18 cellular contexts compared by ENCODE assay signal in genomic region chr1:174324939-174325338, GRCh38.
DNase-seq lines count a peak whose midpoint lies in the region; ATAC-seq, FAIRE-seq and TF ChIP-seq lines count a peak whose summit lies in the region.
"Had no signal": no experiment of that assay in that cellular context is flagged by ENCODE, and none has a peak within 500 bp of the region (broad histone marks: within the 10 kb centered on the region; RNA-seq: fewer than 3 reads in every experiment).

No MANE protein-coding gene starts in this region.

- POLR2A ChIA-PET in activated CD4-positive, alpha-beta memory T cell treated with anti-CD3 and anti-CD28 coated beads, Interleukin-2, amount 10 ng/mL, durations not matched to agents 7 days and 5 days (lab: Charles Lee) = no interaction called here

- no peaks in the 10 kb centered on the region for H3K27me3 ChIP-seq in bronchial epithelial cell (ENCODE audit: control insufficient read depth, insufficient read depth, low read length)

- H3K27me3 Mint-ChIP-seq in activated T-cell treated with anti-CD3 and anti-CD28 coated beads, Interleukin-2, amount 50 U/mL, for 72 hours (ENCODE audit: low read depth) = no peaks in the 10 kb centered on the region
- H3K27me3 Mint-ChIP-seq in activated T-cell treated with anti-CD3 and anti-CD28 coated beads, Interleukin-2, amount 50 U/mL, for 24 hours = no peaks in the 10 kb centered on the region
- H3K27me3 Mint-ChIP-seq in activated CD4-positive, alpha-beta memory T cell treated with anti-CD3 and anti-CD28 coated beads, Interleukin-2, amount 10 ng/mL, durations not matched to agents 7 days and 5 days = no peaks in the 10 kb centered on the region
- H3K27me3 Mint-ChIP-seq: CD4-positive, alpha-beta T cell had no signal

- H3K36me3 ChIP-seq in bronchial epithelial cell (ENCODE audit: control insufficient read depth, insufficient read depth, low read length) = peaks cover 4% of the 10 kb centered on the region

- no peak overlapping the region for H3K4me3 ChIP-seq in bronchial epithelial cell (ENCODE audit: low read depth, low read length)
- H3K4me3 ChIP-seq: A549 had no signal

- DNase-seq in activated T-cell treated with anti-CD3 and anti-CD28 coated beads, Interleukin-2, amount 50 U/mL, for 72 hours = no peak
- DNase-seq in activated T-cell treated with anti-CD3 and anti-CD28 coated beads, Interleukin-2, amount 50 U/mL, for 24 hours = no peak
- DNase-seq in MV-4-11 (lab: John Stamatoyannopoulos, UW) (peak; percentile 66), bronchial epithelial cell (ENCODE audit: low read depth) (no peak), amniotic stem cell (lab: John Stamatoyannopoulos, UW) (no peak)
- DNase-seq in activated CD4-positive, alpha-beta memory T cell treated with anti-CD3 and anti-CD28 coated beads, Interleukin-2, amount 10 ng/mL, durations not matched to agents 7 days and 5 days = no peak
- DNase-seq: CD4-positive, alpha-beta T cell; H9; Karpas-422; NCI-H1048; NCI-H2107; NCI-H226; NCI-H526; PC-3; SK-N-SH had no signal

- H3K4me3 Mint-ChIP-seq in activated T-cell treated with anti-CD3 and anti-CD28 coated beads, Interleukin-2, amount 50 U/mL, for 72 hours = no peak overlapping the region
- no peak overlapping the region for H3K4me3 Mint-ChIP-seq in activated T-cell treated with anti-CD3 and anti-CD28 coated beads, Interleukin-2, amount 50 U/mL, for 24 hours
- no peak overlapping the region for H3K4me3 Mint-ChIP-seq in activated CD4-positive, alpha-beta memory T cell treated with anti-CD3 and anti-CD28 coated beads, Interleukin-2, amount 10 ng/mL, durations not matched to agents 7 days and 5 days
- H3K4me3 Mint-ChIP-seq: CD4-positive, alpha-beta T cell; H9 had no signal

- TF ChIP-seq CTCF in bronchial epithelial cell (IDR thresholded peaks at IDR 0.05; ENCODE audit: insufficient read depth, low read length, severe bottlenecking) = no peak

- peaks cover 12 to 25% of the 10 kb centered on the region in 2 donors for H3K9me3 Mint-ChIP-seq in activated T-cell treated with anti-CD3 and anti-CD28 coated beads, Interleukin-2, amount 50 U/mL, for 72 hours
- H3K9me3 Mint-ChIP-seq in activated T-cell treated with anti-CD3 and anti-CD28 coated beads, Interleukin-2, amount 50 U/mL, for 24 hours = peaks cover 45% of the 10 kb centered on the region
- peaks cover 48% of the 10 kb centered on the region for H3K9me3 Mint-ChIP-seq in activated CD4-positive, alpha-beta memory T cell treated with anti-CD3 and anti-CD28 coated beads, Interleukin-2, amount 10 ng/mL, durations not matched to agents 7 days and 5 days

- peaks cover 28 to 45% of the 10 kb centered on the region in 2 donors for H3K36me3 Mint-ChIP-seq in activated T-cell treated with anti-CD3 and anti-CD28 coated beads, Interleukin-2, amount 50 U/mL, for 72 hours (ENCODE audit: insufficient read depth in 2 of 2)
- H3K36me3 Mint-ChIP-seq in activated T-cell treated with anti-CD3 and anti-CD28 coated beads, Interleukin-2, amount 50 U/mL, for 24 hours (ENCODE audit: low read depth) = peaks cover 60% of the 10 kb centered on the region
- H3K36me3 Mint-ChIP-seq in activated CD4-positive, alpha-beta memory T cell treated with anti-CD3 and anti-CD28 coated beads, Interleukin-2, amount 10 ng/mL, durations not matched to agents 7 days and 5 days (ENCODE audit: low read depth) = peaks cover 52% of the 10 kb centered on the region

- CTCF ChIA-PET in activated CD4-positive, alpha-beta memory T cell treated with anti-CD3 and anti-CD28 coated beads, Interleukin-2, amount 10 ng/mL, durations not matched to agents 7 days and 5 days (lab: Charles Lee) = no interaction called here

- H3K27ac Mint-ChIP-seq in activated T-cell treated with anti-CD3 and anti-CD28 coated beads, Interleukin-2, amount 50 U/mL, for 72 hours = peak overlapping the region; percentile 24
- no peak overlapping the region for H3K27ac Mint-ChIP-seq in activated T-cell treated with anti-CD3 and anti-CD28 coated beads, Interleukin-2, amount 50 U/mL, for 24 hours
- H3K27ac Mint-ChIP-seq in activated CD4-positive, alpha-beta memory T cell treated with anti-CD3 and anti-CD28 coated beads, Interleukin-2, amount 10 ng/mL, durations not matched to agents 7 days and 5 days = no peak overlapping the region
- H3K27ac Mint-ChIP-seq: CD4-positive, alpha-beta T cell; H9 had no signal

- H3K4me1 Mint-ChIP-seq in activated T-cell treated with anti-CD3 and anti-CD28 coated beads, Interleukin-2, amount 50 U/mL, for 72 hours (ENCODE audit: low read depth) = no peaks in the 10 kb centered on the region
- H3K4me1 Mint-ChIP-seq in activated T-cell treated with anti-CD3 and anti-CD28 coated beads, Interleukin-2, amount 50 U/mL, for 24 hours (ENCODE audit: low read depth) = peaks cover 2% of the 10 kb centered on the region
- H3K4me1 Mint-ChIP-seq in activated CD4-positive, alpha-beta memory T cell treated with anti-CD3 and anti-CD28 coated beads, Interleukin-2, amount 10 ng/mL, durations not matched to agents 7 days and 5 days = peaks cover 11% of the 10 kb centered on the region
- H3K4me1 Mint-ChIP-seq: H9 had no signal

- peak; percentile 32 for FAIRE-seq in bronchial epithelial cell (lab: Jason Lieb, UNC)
- FAIRE-seq: A549, HepG2 had no signal

- no peak for ATAC-seq in activated T-cell treated with anti-CD3 and anti-CD28 coated beads, Interleukin-2, amount 50 U/mL, for 72 hours (replicated peaks in 1 of 2)
- no peak for ATAC-seq in GM21529 (IDR thresholded peaks at IDR 0.05; ENCODE audit: unreplicated experiment)
- ATAC-seq: A549, HepG2, PC-3 had no signal
